Comparison of ENCODE assay signal across 8 cellular contexts in the genomic region with DNA sequence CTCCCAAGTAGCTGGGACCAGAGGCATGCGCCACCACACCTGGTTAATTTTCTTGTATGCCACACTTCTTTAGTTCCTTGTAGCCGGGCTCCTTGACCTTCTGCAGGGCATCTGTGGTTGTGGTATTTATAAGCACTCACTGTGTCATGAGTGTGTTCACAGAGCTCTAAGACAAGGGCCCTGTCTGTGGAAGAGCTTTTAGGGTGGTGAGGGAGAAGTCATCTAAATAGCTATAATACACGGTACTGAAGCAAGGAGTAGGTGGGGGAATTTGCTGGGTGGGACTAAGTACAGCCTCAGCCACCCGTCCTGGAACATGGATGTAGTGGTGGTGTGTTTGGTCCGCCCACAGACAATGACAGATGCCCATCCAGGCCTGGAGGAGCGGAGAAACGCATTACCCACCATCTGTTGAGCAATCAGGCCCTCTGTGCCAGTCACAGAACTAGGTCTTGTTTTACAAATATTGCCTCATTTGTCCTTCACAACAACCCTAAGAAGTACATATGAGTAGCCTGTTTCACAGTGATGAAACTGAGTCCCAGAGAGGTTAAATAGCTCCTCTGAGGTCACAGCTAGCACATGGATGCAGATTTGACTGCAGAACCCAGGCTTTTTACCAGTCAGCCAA. TPM values are rescaled to one million over a fixed set of nuclear protein-coding genes. Genes with fewer than 3 reads are reported as not detected.
DNase-seq lines count a peak whose midpoint lies in the region; ATAC-seq and TF ChIP-seq lines count a peak whose summit lies in the region.

No MANE protein-coding gene starts in this region.

- no peak for ATAC-seq in HG03571 (IDR thresholded peaks at IDR 0.05; ENCODE audit: unreplicated experiment)
- no peak for ATAC-seq in CD8-positive, alpha-beta T cell

- H3K36me3 ChIP-seq in fibroblast of lung (ENCODE audit: control insufficient read depth, insufficient read depth, low read length), result no peaks in the 10 kb centered on the region
- H3K36me3 ChIP-seq in CD8-positive, alpha-beta T cell (ENCODE audit: insufficient read depth, low read length), result peaks cover 13% of the 10 kb centered on the region

- H3K4me1 Mint-ChIP-seq in CD8-positive, alpha-beta T cell (ENCODE audit: low read depth), result peaks cover 29% of the 10 kb centered on the region

- CTCF ChIA-PET in CD8-positive, alpha-beta T cell (lab: Charles Lee), result interaction anchor here (0.5 to 1.6 kb wide), 3 partner anchors 14 to 75 kb away, joined by 3 to 5 read pairs (median 4); no protein-coding TSS in a partner anchor

- H3K9ac ChIP-seq in fibroblast of lung (ENCODE audit: insufficient read depth, low read length), result no peak overlapping the region

- H3K36me3 Mint-ChIP-seq in CD8-positive, alpha-beta T cell, result peaks cover 17% of the 10 kb centered on the region

- no peak overlapping the region for H3K4me3 Mint-ChIP-seq in CD8-positive, alpha-beta T cell

- no peak overlapping the region for H3K27ac Mint-ChIP-seq in CD8-positive, alpha-beta T cell

- DNase-seq in GM13976 (ENCODE audit: low spot score), result peak; percentile 48
- peak; percentile 86 for DNase-seq in NCI-H524 treated with DMSO at 0.1 percent for 48 hours (lab: John Stamatoyannopoulos, UW)
- peak; percentile 6 to 89 for DNase-seq in fibroblast of lung (ENCODE audit: low read depth in 2 of 2)
- peak; percentile 83 for DNase-seq in skeletal muscle cell (ENCODE audit: low read depth)
- DNase-seq in NCI-H2107 treated with DMSO at 0.1 percent for 48 hours (lab: John Stamatoyannopoulos, UW; ENCODE audit: unreplicated experiment), result no peak
- no peak for DNase-seq in KG1 (lab: John Stamatoyannopoulos, UW)
- DNase-seq in CD8-positive, alpha-beta T cell, result no peak

- H3K4me1 ChIP-seq in fibroblast of lung (ENCODE audit: control insufficient read depth, extremely low read depth, insufficient read depth, low read length), result peaks cover 41% of the 10 kb centered on the region
- no peaks in the 10 kb centered on the region for H3K4me1 ChIP-seq in CD8-positive, alpha-beta T cell (ENCODE audit: insufficient read depth, low read length)

- in situ Hi-C loops in GM13976 (cut with MboI; ENCODE audit: low sequenced_read_pairs, unreplicated experiment), result no loop called here

- intact Hi-C loops in CD8-positive, alpha-beta T cell (cut with DNase I, micrococcal nuclease), result no loop called here

- H3K27ac ChIP-seq in fibroblast of lung (ENCODE audit: insufficient read depth, low read length), result peak overlapping the region; percentile 83
- H3K27ac ChIP-seq in CD8-positive, alpha-beta T cell (ENCODE audit: low read depth, low read length), result no peak overlapping the region

- H3K27me3 Mint-ChIP-seq in CD8-positive, alpha-beta T cell (ENCODE audit: low read depth), result no peaks in the 10 kb centered on the region

- POLR2A ChIA-PET in CD8-positive, alpha-beta T cell (lab: Charles Lee), result no interaction called here

- no peak overlapping the region for H3K4me2 ChIP-seq in fibroblast of lung (ENCODE audit: extremely low read depth, insufficient read depth, low read length)

- TF ChIP-seq CTCF in GM13976 (IDR thresholded peaks at IDR 0.05; ENCODE audit: borderline replicate concordance, control extremely low read depth, extremely low read depth, insufficient read depth, missing control alignments) (no peak), fibroblast of lung (conservative IDR thresholded peaks at IDR 0.05 in 1 of 2, IDR thresholded peaks at IDR 0.05 in 1 of 2; ENCODE audit: low read depth in 1 of 2, low read length in 2 of 2) (no peak)
- no peak for TF ChIP-seq CTCF in CD8-positive, alpha-beta T cell (IDR thresholded peaks at IDR 0.05)

- no peak overlapping the region for H2AFZ ChIP-seq in fibroblast of lung (ENCODE audit: low read length)

- no peaks in the 10 kb centered on the region for H3K9me3 ChIP-seq in fibroblast of lung (ENCODE audit: control insufficient read depth, insufficient read depth, low read depth, low read length)
- no peaks in the 10 kb centered on the region for H3K9me3 ChIP-seq in CD8-positive, alpha-beta T cell (ENCODE audit: low read length)

- no peaks in the 10 kb centered on the region for H3K9me3 Mint-ChIP-seq in CD8-positive, alpha-beta T cell

- no peaks in the 10 kb centered on the region for H4K20me1 ChIP-seq in fibroblast of lung (ENCODE audit: control insufficient read depth, extremely low read depth, insufficient read depth, low read length)

- H3K4me3 ChIP-seq in fibroblast of lung (replicated peaks in 1 of 4; ENCODE audit: control extremely low read depth in 1 of 4, insufficient read depth in 1 of 4, low read depth in 3 of 4, low read length in 4 of 4), result no peak overlapping the region
- H3K4me3 ChIP-seq in skeletal muscle cell (ENCODE audit: low read depth, low read length), result no peak overlapping the region
- no peak overlapping the region for H3K4me3 ChIP-seq in CD8-positive, alpha-beta T cell (ENCODE audit: low read depth, low read length)

- H3K79me2 ChIP-seq in fibroblast of lung (ENCODE audit: control insufficient read depth, insufficient read depth, low read length), result peaks cover 53% of the 10 kb centered on the region

- H3K27me3 ChIP-seq in fibroblast of lung (ENCODE audit: control insufficient read depth, insufficient read depth, low read length), result no peaks in the 10 kb centered on the region
- no peaks in the 10 kb centered on the region for H3K27me3 ChIP-seq in CD8-positive, alpha-beta T cell (ENCODE audit: insufficient read depth, low read length)

RNA-seq across cellular contexts. Expression of a gene that starts 10.1 kb away (rescaled TPM):
- 60.4 and 80.3 TPM in 2 replicates for total RNA-seq in fibroblast of lung
- 37.6 and 52.6 TPM in 2 replicates for polyA plus RNA-seq in fibroblast of lung
- polyA plus RNA-seq in fibroblast of lung (2012), result 58.1 and 76.0 TPM in 2 replicates
- 145 and 147 TPM in 2 replicates for polyA minus RNA-seq in fibroblast of lung (ENCODE audit: low replicate concordance)
- 10 to 100 TPM; 83.7 to 95.2 TPM for total RNA-seq in CD8-positive, alpha-beta T cell

RNA-seq across cellular contexts. Expression of a gene that starts 10.5 kb away (rescaled TPM):
- 63.3 and 64.2 TPM in 2 replicates for total RNA-seq in fibroblast of lung
- polyA plus RNA-seq in fibroblast of lung, result 61.5 and 82.7 TPM in 2 replicates
- polyA plus RNA-seq in fibroblast of lung (2012), result 41.9 and 53.4 TPM in 2 replicates
- 16.5 and 18.3 TPM in 2 replicates for polyA minus RNA-seq in fibroblast of lung (ENCODE audit: low replicate concordance)
- 10 to 100 TPM; 52.9 to 57.4 TPM for total RNA-seq in CD8-positive, alpha-beta T cell

RNA-seq across cellular contexts. Expression of a gene that starts 32.4 kb away (rescaled TPM):
- 19.5 and 20.6 TPM in 2 replicates for total RNA-seq in fibroblast of lung
- polyA plus RNA-seq in fibroblast of lung, result 19.5 and 20.9 TPM in 2 replicates
- polyA plus RNA-seq in fibroblast of lung (2012), result 25.6 and 32.7 TPM in 2 replicates
- polyA minus RNA-seq in fibroblast of lung (ENCODE audit: low replicate concordance), result 71.1 and 71.9 TPM in 2 replicates
- 10 to 100 TPM; 27.0 to 33.5 TPM for total RNA-seq in CD8-positive, alpha-beta T cell

Comparison
In these comparisons a context has a peak if more than half of its experiments do, and no peak if none do; other contexts are left out.
1. DNase-seq: peak in GM13976 (single experiment), NCI-H524 treated with DMSO at 0.1 percent for 48 hours (single experiment), fibroblast of lung (2 of 2) and skeletal muscle cell (single experiment); none in NCI-H2107 treated with DMSO at 0.1 percent for 48 hours (single experiment), KG1 (single experiment) and CD8-positive, alpha-beta T cell (0 of 7).